In genomic region chr1:155061381-155062150, GRCh38 we compare ENCODE assay signal across 8 cellular contexts. TPM values are rescaled to one million over a fixed set of nuclear protein-coding genes. Genes with fewer than 3 reads are reported as not detected.
DNase-seq lines count a peak whose midpoint lies in the region; ATAC-seq and TF ChIP-seq lines count a peak whose summit lies in the region.

No MANE protein-coding gene starts in this region.

- H3K4me2 ChIP-seq in GM23338, result peak overlapping the region; percentile 94

- H3K4me3 ChIP-seq in GM23338, result peak overlapping the region; percentile 97

- peaks cover 27% of the 10 kb centered on the region for H3K4me1 Mint-ChIP-seq in GM23338

- no peaks in the 10 kb centered on the region for H3K9me2 ChIP-seq in GM23338 (ENCODE audit: insufficient read depth)

- no peak overlapping the region for H3K27ac ChIP-seq in GM23338 (ENCODE audit: low read depth)

- no peaks in the 10 kb centered on the region for H3K9me3 Mint-ChIP-seq in GM23338

- H3K4me1 ChIP-seq in GM23338 (ENCODE audit: insufficient read depth), result peaks cover 16% of the 10 kb centered on the region

- peaks cover 14% of the 10 kb centered on the region for H3K79me2 ChIP-seq in GM23338 (replicated peaks; ENCODE audit: insufficient read depth)

- H4K20me1 ChIP-seq in GM23338 (replicated peaks; ENCODE audit: insufficient read depth), result peaks cover 19% of the 10 kb centered on the region

- DNase-seq in CMK (ENCODE audit: low read depth), result peak; percentile 78
- DNase-seq in GM23338 (ENCODE audit: low spot score), result peak; percentile 94
- peak; percentile 95 for DNase-seq in NCI-H128 (lab: John Stamatoyannopoulos, UW; ENCODE audit: unreplicated experiment)
- DNase-seq in activated naive CD4-positive, alpha-beta T cell treated with Interleukin-2 at 50 U/mL for 16 hours, result peak; percentile 96
- DNase-seq in head of caudate nucleus, result peak; percentile 38 to 94 (median 86)
- peak in 9 of 10 donors; percentile 71 to 96 (median 85) for DNase-seq in posterior cingulate gyrus
- DNase-seq in ureter (ENCODE audit: low spot score), result peak; percentile 90

- peaks cover 6% of the 10 kb centered on the region; the same call in 1 of the 2 replicates for H3K27me3 ChIP-seq in GM23338 (ENCODE audit: insufficient read depth)

- ATAC-seq in GM23338 (peak; percentile 55), SK-N-SH treated with all-trans-retinoic acid at 6 μM for 48 hours (peak; percentile 72)

- H3F3A ChIP-seq in GM23338 (replicated peaks; ENCODE audit: low read depth), result peaks cover 16% of the 10 kb centered on the region

- no peak overlapping the region for H2AFZ ChIP-seq in GM23338

- peaks cover 11% of the 10 kb centered on the region; the same call in 1 of the 3 replicates for H3K36me3 Mint-ChIP-seq in GM23338 (ENCODE audit: low read depth)

- H3K36me3 ChIP-seq in GM23338 (ENCODE audit: insufficient read depth), result no peaks in the 10 kb centered on the region

- intact Hi-C loops in head of caudate nucleus (cut with DNase I) (loop anchor here (10.0 kb wide), 1 partner anchor 57 kb away; the partner anchor contains the start of gene ZBTB7B), posterior cingulate gyrus (cut with DNase I) (loop anchor here (2.0 to 10.0 kb wide), 4 partner anchors 23 to 507 kb away; partner anchors contain the start of genes ADAR and UBE2Q1)

- no peak overlapping the region for H3K27ac Mint-ChIP-seq in GM23338

- TF ChIP-seq CTCF in GM23338 (conservative IDR thresholded peaks at IDR 0.05; ENCODE audit: low read depth in 2 of 2), result peak; percentile 86 to 100

- peaks cover 8% of the 10 kb centered on the region for H3K27me3 Mint-ChIP-seq in GM23338 (ENCODE audit: insufficient read depth, low read depth, poor library complexity)

- peak overlapping the region; percentile 63 for H3K4me3 Mint-ChIP-seq in GM23338

TF ChIP-seq in GM23338, 12 proteins besides CTCF, POLR2A, EP300 and RAD21 (continues in another document):
- TF ChIP-seq REST (IDR thresholded peaks at IDR 0.05; ENCODE audit: unreplicated experiment), result no peak
- TF ChIP-seq ZNF114 (CRISPR knock-in tag; IDR thresholded peaks at IDR 0.05), result no peak
- TF ChIP-seq JUNB (IDR thresholded peaks at IDR 0.05; ENCODE audit: unreplicated experiment), result no peak
- no peak for TF ChIP-seq ZNF331 (CRISPR knock-in tag; IDR thresholded peaks at IDR 0.05; ENCODE audit: low read depth)
- no peak for TF ChIP-seq ETS1 (IDR thresholded peaks at IDR 0.05)
- no peak for TF ChIP-seq POLR2AphosphoS5 (IDR thresholded peaks at IDR 0.05; ENCODE audit: low read depth)

TF ChIP-seq in SK-N-SH treated with all-trans-retinoic acid at 6 μM for 48 hours, 23 proteins besides CTCF, POLR2A, EP300 and RAD21:
- TF ChIP-seq TSHZ2 (CRISPR knock-in tag; IDR thresholded peaks at IDR 0.05) (no peak), PPARA (CRISPR knock-in tag; IDR thresholded peaks at IDR 0.05; ENCODE audit: borderline replicate concordance) (no peak), OSR1 (CRISPR knock-in tag; IDR thresholded peaks at IDR 0.05) (no peak), ZNF8 (CRISPR knock-in tag; IDR thresholded peaks at IDR 0.05) (no peak), SNAI2 (CRISPR knock-in tag; IDR thresholded peaks at IDR 0.05) (no peak), TOX (CRISPR knock-in tag; IDR thresholded peaks at IDR 0.05; ENCODE audit: borderline replicate concordance) (no peak), BACH2 (CRISPR knock-in tag; IDR thresholded peaks at IDR 0.05; ENCODE audit: borderline replicate concordance) (no peak), ZFP30 (CRISPR knock-in tag; IDR thresholded peaks at IDR 0.05) (no peak), GLIS3 (CRISPR knock-in tag; IDR thresholded peaks at IDR 0.05) (no peak), CSRNP3 (CRISPR knock-in tag; IDR thresholded peaks at IDR 0.05) (no peak), POU6F1 (CRISPR knock-in tag; IDR thresholded peaks at IDR 0.05; ENCODE audit: borderline replicate concordance, low read depth) (no peak), TCF4 (CRISPR knock-in tag; IDR thresholded peaks at IDR 0.05; ENCODE audit: borderline replicate concordance) (no peak), ZFP3 (CRISPR knock-in tag; IDR thresholded peaks at IDR 0.05) (no peak), CREB5 (CRISPR knock-in tag; IDR thresholded peaks at IDR 0.05; ENCODE audit: low read depth) (no peak)

RNA-seq across cellular contexts. Expression of gene EFNA4, which starts 2.0 kb away (rescaled TPM):
- 22.9 and 25.0 TPM in 2 replicates for total RNA-seq in GM23338 (2014; rRNA removed; shearing (Covaris generic))
- 11.1 and 16.4 TPM in 2 replicates for polyA plus RNA-seq in GM23338 (2016; fragmentation: Nextera tagmentation; extraction: Ambion mirVana)
- total RNA-seq in ureter, result 11.2 TPM

RNA-seq across cellular contexts. Expression of gene ADAM15, which starts 10.4 kb away (rescaled TPM):
- 25.9 and 31.1 TPM in 2 replicates for total RNA-seq in GM23338 (2014; rRNA removed; shearing (Covaris generic))
- polyA plus RNA-seq in GM23338 (2016; fragmentation: Nextera tagmentation; extraction: Ambion mirVana), result 24.2 and 25.9 TPM in 2 replicates
- 152 TPM for total RNA-seq in ureter

RNA-seq across cellular contexts. Expression of gene EFNA3, which starts 17.1 kb away (rescaled TPM):
- total RNA-seq in GM23338 (2014; rRNA removed; shearing (Covaris generic)), result 13.6 and 14.5 TPM in 2 replicates
- 10.3 and 13.5 TPM in 2 replicates for polyA plus RNA-seq in GM23338 (2016; fragmentation: Nextera tagmentation; extraction: Ambion mirVana)
- 1.1 TPM for total RNA-seq in ureter

RNA-seq across cellular contexts. Expression of gene DCST1, which starts 27.9 kb away (rescaled TPM):
- total RNA-seq in GM23338 (2014; rRNA removed; shearing (Covaris generic)), result not detected in 2 replicates
- not detected in 2 replicates for polyA plus RNA-seq in GM23338 (2016; fragmentation: Nextera tagmentation; extraction: Ambion mirVana)
- total RNA-seq in ureter, result not detected

RNA-seq across cellular contexts. Expression of gene DCST2, which starts 28.0 kb away (rescaled TPM):
- not detected in 2 replicates for total RNA-seq in GM23338 (2014; rRNA removed; shearing (Covaris generic))
- 0.28 and 0.78 TPM in 2 replicates for polyA plus RNA-seq in GM23338 (2016; fragmentation: Nextera tagmentation; extraction: Ambion mirVana)
- 1.2 TPM for total RNA-seq in ureter
